8 cellular contexts compared by ENCODE assay signal in the genomic region with DNA sequence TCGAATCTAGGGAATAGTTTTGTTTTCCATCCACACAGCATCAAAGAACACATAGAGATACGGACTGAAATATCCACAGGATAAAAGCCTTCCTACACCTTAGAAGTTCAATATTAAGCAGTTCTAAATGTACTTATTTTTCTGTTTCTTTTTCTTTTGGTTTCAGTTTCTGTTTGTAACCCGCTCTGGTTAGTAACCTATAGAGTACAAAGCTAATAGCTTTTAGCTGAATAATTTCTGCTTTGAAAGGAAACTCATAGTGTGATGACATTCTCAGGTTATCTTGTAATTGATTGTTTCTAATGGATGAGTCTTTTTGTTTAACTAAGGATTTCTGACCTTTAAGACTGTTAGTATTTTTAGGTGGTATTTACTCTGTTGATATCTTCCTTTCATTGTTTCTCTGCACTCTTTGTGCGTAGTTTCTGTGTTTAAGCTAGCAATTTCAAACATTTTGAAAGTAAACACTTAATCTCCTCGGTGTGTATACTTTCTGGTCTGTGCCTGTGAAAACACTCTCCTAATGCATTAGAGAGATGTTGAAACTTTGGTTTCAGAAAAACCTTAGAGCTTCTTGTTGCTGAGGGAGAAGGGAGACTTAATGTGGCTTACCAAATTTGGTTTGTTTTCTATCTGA.
DNase-seq lines count a peak whose midpoint lies in the region; ATAC-seq and TF ChIP-seq lines count a peak whose summit lies in the region.

No MANE protein-coding gene starts in this region.

- peak; percentile 56 for ATAC-seq in HG03095 (IDR thresholded peaks at IDR 0.05; ENCODE audit: unreplicated experiment)

- H3K4me3 Mint-ChIP-seq in T-helper 2 cell treated with Interferon-gamma antibody and Interleukin-4, amounts not matched to agents 5 μg/mL and 100 μg/mL, for 36 hours: peak overlapping the region; percentile 83
- no peak overlapping the region for H3K4me3 Mint-ChIP-seq in glutamatergic neuron (ENCODE audit: unreplicated experiment)

- H3K36me3 Mint-ChIP-seq in T-helper 2 cell treated with Interferon-gamma antibody and Interleukin-4, amounts not matched to agents 5 μg/mL and 100 μg/mL, for 36 hours (ENCODE audit: low read depth): peaks cover 6% of the 10 kb centered on the region
- H3K36me3 Mint-ChIP-seq in glutamatergic neuron (ENCODE audit: unreplicated experiment): no peaks in the 10 kb centered on the region

- H3K4me1 Mint-ChIP-seq in T-helper 2 cell treated with Interferon-gamma antibody and Interleukin-4, amounts not matched to agents 5 μg/mL and 100 μg/mL, for 36 hours (ENCODE audit: low read depth): peaks cover 21% of the 10 kb centered on the region
- H3K4me1 Mint-ChIP-seq in glutamatergic neuron (ENCODE audit: low read depth, unreplicated experiment): peaks cover 8% of the 10 kb centered on the region

- no peaks in the 10 kb centered on the region for H3K79me2 ChIP-seq in SK-N-SH (ENCODE audit: insufficient read depth)

- H3K4me3 ChIP-seq in SK-N-SH (ENCODE audit: low read depth in 2 of 2, low read length in 1 of 2): peak overlapping the region; percentile 29 to 38; a peak in 3 of 4 replicates
- H3K4me3 ChIP-seq in uterus: peak overlapping the region in 1 of 2 donors; percentile 29

- POLR2A ChIA-PET in SK-N-SH (lab: Yijun Ruan, JAX): no interaction called here

- no peak for TF ChIP-seq POLR2A in uterus (IDR thresholded peaks at IDR 0.05)

- DNase-seq in T-helper 2 cell treated with Interferon-gamma antibody and Interleukin-4, amounts not matched to agents 5 μg/mL and 100 μg/mL, for 36 hours (ENCODE audit: low spot score): no peak
- no peak for DNase-seq in T-helper 2 cell
- no peak for DNase-seq in SK-N-SH
- DNase-seq in iris pigment epithelial cell (ENCODE audit: low read depth): peak; percentile 44
- no peak for DNase-seq in uterus
- no peak for DNase-seq in head of caudate nucleus
- no peak for DNase-seq in glutamatergic neuron

- no peak for TF ChIP-seq RAD21 in SK-N-SH (IDR thresholded peaks at IDR 0.05; ENCODE audit: low read length)

- peak overlapping the region; percentile 89 for H2AFZ ChIP-seq in SK-N-SH (ENCODE audit: low read depth)

- CTCF ChIA-PET in SK-N-SH (lab: Yijun Ruan, JAX): interaction anchor here (1.1 kb wide), 1 partner anchor 11 kb away, joined by 3 read pairs; no protein-coding TSS in a partner anchor

- H3K36me3 ChIP-seq in SK-N-SH (replicated peaks in 1 of 2; ENCODE audit: control insufficient read depth in 1 of 2, insufficient read depth in 2 of 2, low read length in 1 of 2) (no peaks in the 10 kb centered on the region), uterus (no peaks in the 10 kb centered on the region)

- no peak for TF ChIP-seq CTCF in SK-N-SH (IDR thresholded peaks at IDR 0.05)
- TF ChIP-seq CTCF in uterus (IDR thresholded peaks at IDR 0.05): no peak
- no peak for TF ChIP-seq CTCF in glutamatergic neuron (IDR thresholded peaks at IDR 0.05; ENCODE audit: partially characterized antibody, unreplicated experiment)

- no peaks in the 10 kb centered on the region for H3K27me3 ChIP-seq in SK-N-SH (ENCODE audit: insufficient read depth)
- no peaks in the 10 kb centered on the region for H3K27me3 ChIP-seq in uterus

- peak overlapping the region; percentile 49 for H3K4me2 ChIP-seq in SK-N-SH

- no peaks in the 10 kb centered on the region for H3F3A ChIP-seq in SK-N-SH (replicated peaks; ENCODE audit: insufficient read depth)

- 56% methylated on average over 5 of the region's 5 CpGs for WGBS in SK-N-SH (ENCODE audit: low lambda C conversion rate)

- no peaks in the 10 kb centered on the region for H3K9me3 ChIP-seq in SK-N-SH
- no peaks in the 10 kb centered on the region for H3K9me3 ChIP-seq in uterus

- no peaks in the 10 kb centered on the region for H3K9me2 ChIP-seq in SK-N-SH

- H3K9me3 Mint-ChIP-seq in T-helper 2 cell treated with Interferon-gamma antibody and Interleukin-4, amounts not matched to agents 5 μg/mL and 100 μg/mL, for 36 hours: peaks cover 16% of the 10 kb centered on the region
- no peaks in the 10 kb centered on the region for H3K9me3 Mint-ChIP-seq in glutamatergic neuron (ENCODE audit: unreplicated experiment)

- TF ChIP-seq EP300 in SK-N-SH (IDR thresholded peaks at IDR 0.05; ENCODE audit: borderline replicate concordance in 1 of 2, low read depth in 1 of 2, low read length in 1 of 2): no peak

- no peaks in the 10 kb centered on the region for H3K27me3 Mint-ChIP-seq in T-helper 2 cell treated with Interferon-gamma antibody and Interleukin-4, amounts not matched to agents 5 μg/mL and 100 μg/mL, for 36 hours (ENCODE audit: low read depth)
- H3K27me3 Mint-ChIP-seq in glutamatergic neuron (ENCODE audit: unreplicated experiment): no peaks in the 10 kb centered on the region

- H3K27ac Mint-ChIP-seq in T-helper 2 cell treated with Interferon-gamma antibody and Interleukin-4, amounts not matched to agents 5 μg/mL and 100 μg/mL, for 36 hours: peak overlapping the region; percentile 79
- H3K27ac Mint-ChIP-seq in glutamatergic neuron (ENCODE audit: unreplicated experiment): no peak overlapping the region

- H3K4me1 ChIP-seq in SK-N-SH (ENCODE audit: control insufficient read depth in 1 of 2, insufficient read depth in 2 of 2, low read depth in 1 of 2, low read length in 1 of 2) (peaks cover 0 to 2% of the 10 kb centered on the region in 2 experiments; a peak in 2 of 4 replicates), uterus (no peaks in the 10 kb centered on the region)

- H3K9ac ChIP-seq in SK-N-SH: peak overlapping the region; percentile 13; the same call in 1 of the 2 replicates

- H3K27ac ChIP-seq in SK-N-SH (ENCODE audit: low read depth in 2 of 2, low read length in 1 of 2) (peak overlapping the region in 1 of 2 experiments; percentile 16; a peak in 2 of 4 replicates), uterus (peak overlapping the region; percentile 32 to 67)

- intact Hi-C loops in uterus (cut with DNase I; ENCODE audit: low total_unique reads): no loop called here
- intact Hi-C loops in head of caudate nucleus (cut with DNase I): no loop called here

- H4K20me1 ChIP-seq in SK-N-SH (ENCODE audit: insufficient read depth): no peaks in the 10 kb centered on the region

TF ChIP-seq in SK-N-SH, 30 proteins besides CTCF, POLR2A, EP300 and RAD21 (continues in another document):
- TF ChIP-seq, protein P1, sequence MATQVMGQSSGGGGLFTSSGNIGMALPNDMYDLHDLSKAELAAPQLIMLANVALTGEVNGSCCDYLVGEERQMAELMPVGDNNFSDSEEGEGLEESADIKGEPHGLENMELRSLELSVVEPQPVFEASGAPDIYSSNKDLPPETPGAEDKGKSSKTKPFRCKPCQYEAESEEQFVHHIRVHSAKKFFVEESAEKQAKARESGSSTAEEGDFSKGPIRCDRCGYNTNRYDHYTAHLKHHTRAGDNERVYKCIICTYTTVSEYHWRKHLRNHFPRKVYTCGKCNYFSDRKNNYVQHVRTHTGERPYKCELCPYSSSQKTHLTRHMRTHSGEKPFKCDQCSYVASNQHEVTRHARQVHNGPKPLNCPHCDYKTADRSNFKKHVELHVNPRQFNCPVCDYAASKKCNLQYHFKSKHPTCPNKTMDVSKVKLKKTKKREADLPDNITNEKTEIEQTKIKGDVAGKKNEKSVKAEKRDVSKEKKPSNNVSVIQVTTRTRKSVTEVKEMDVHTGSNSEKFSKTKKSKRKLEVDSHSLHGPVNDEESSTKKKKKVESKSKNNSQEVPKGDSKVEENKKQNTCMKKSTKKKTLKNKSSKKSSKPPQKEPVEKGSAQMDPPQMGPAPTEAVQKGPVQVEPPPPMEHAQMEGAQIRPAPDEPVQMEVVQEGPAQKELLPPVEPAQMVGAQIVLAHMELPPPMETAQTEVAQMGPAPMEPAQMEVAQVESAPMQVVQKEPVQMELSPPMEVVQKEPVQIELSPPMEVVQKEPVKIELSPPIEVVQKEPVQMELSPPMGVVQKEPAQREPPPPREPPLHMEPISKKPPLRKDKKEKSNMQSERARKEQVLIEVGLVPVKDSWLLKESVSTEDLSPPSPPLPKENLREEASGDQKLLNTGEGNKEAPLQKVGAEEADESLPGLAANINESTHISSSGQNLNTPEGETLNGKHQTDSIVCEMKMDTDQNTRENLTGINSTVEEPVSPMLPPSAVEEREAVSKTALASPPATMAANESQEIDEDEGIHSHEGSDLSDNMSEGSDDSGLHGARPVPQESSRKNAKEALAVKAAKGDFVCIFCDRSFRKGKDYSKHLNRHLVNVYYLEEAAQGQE (IDR thresholded peaks at IDR 0.05; ENCODE audit: low read depth, low read length): no peak
- TF ChIP-seq RCOR1 (IDR thresholded peaks at IDR 0.05; ENCODE audit: low read length): no peak
- no peak for TF ChIP-seq POLR2AphosphoS5 (IDR thresholded peaks at IDR 0.05; ENCODE audit: low read depth, low read length)
- TF ChIP-seq TAF1 (IDR thresholded peaks at IDR 0.05; ENCODE audit: borderline replicate concordance, low read depth, low read length): no peak
- TF ChIP-seq, protein P2, sequence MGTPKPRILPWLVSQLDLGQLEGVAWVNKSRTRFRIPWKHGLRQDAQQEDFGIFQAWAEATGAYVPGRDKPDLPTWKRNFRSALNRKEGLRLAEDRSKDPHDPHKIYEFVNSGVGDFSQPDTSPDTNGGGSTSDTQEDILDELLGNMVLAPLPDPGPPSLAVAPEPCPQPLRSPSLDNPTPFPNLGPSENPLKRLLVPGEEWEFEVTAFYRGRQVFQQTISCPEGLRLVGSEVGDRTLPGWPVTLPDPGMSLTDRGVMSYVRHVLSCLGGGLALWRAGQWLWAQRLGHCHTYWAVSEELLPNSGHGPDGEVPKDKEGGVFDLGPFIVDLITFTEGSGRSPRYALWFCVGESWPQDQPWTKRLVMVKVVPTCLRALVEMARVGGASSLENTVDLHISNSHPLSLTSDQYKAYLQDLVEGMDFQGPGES (IDR thresholded peaks at IDR 0.05; ENCODE audit: low read depth, low read length): no peak
- no peak for TF ChIP-seq EZH2phosphoT487 (IDR thresholded peaks at IDR 0.05; ENCODE audit: borderline replicate concordance, low read depth)
- TF ChIP-seq SIN3A (IDR thresholded peaks at IDR 0.05; ENCODE audit: borderline replicate concordance, low read depth, low read length): no peak
- no peak for TF ChIP-seq RXRA (IDR thresholded peaks at IDR 0.05; ENCODE audit: borderline replicate concordance, low read depth)
- TF ChIP-seq, protein P3, sequence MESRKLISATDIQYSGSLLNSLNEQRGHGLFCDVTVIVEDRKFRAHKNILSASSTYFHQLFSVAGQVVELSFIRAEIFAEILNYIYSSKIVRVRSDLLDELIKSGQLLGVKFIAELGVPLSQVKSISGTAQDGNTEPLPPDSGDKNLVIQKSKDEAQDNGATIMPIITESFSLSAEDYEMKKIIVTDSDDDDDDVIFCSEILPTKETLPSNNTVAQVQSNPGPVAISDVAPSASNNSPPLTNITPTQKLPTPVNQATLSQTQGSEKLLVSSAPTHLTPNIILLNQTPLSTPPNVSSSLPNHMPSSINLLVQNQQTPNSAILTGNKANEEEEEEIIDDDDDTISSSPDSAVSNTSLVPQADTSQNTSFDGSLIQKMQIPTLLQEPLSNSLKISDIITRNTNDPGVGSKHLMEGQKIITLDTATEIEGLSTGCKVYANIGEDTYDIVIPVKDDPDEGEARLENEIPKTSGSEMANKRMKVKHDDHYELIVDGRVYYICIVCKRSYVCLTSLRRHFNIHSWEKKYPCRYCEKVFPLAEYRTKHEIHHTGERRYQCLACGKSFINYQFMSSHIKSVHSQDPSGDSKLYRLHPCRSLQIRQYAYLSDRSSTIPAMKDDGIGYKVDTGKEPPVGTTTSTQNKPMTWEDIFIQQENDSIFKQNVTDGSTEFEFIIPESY (IDR thresholded peaks at IDR 0.05; ENCODE audit: borderline replicate concordance, low read depth): no peak
